ENCODE assay signal across 9 cellular contexts in genomic region chr17:36849871-36850348, GRCh38.
DNase-seq lines count a peak whose midpoint lies in the region; ATAC-seq and TF ChIP-seq lines count a peak whose summit lies in the region.
"Had no signal": no experiment of that assay in that cellular context is flagged by ENCODE, and none has a peak within 500 bp of the region (broad histone marks: within the 10 kb centered on the region; RNA-seq: fewer than 3 reads in every experiment).

No MANE protein-coding gene starts in this region.

- no peaks in the 10 kb centered on the region for H3K36me3 ChIP-seq in DOHH2 (ENCODE audit: control insufficient read depth, low read length)

- H3F3A ChIP-seq in DOHH2 (ENCODE audit: control insufficient read depth, insufficient read depth): no peaks in the 10 kb centered on the region

- H3K9me3 ChIP-seq in DOHH2 (ENCODE audit: control insufficient read depth, insufficient read depth, low read length): no peaks in the 10 kb centered on the region

- H3K4me1 ChIP-seq in DOHH2 (ENCODE audit: control insufficient read depth, low read length): peaks cover 10% of the 10 kb centered on the region

- no peaks in the 10 kb centered on the region for H3K27me3 Mint-ChIP-seq in osteocyte (ENCODE audit: unreplicated experiment)

- H3K36me3 Mint-ChIP-seq in osteocyte (ENCODE audit: unreplicated experiment): no peaks in the 10 kb centered on the region
- H3K36me3 Mint-ChIP-seq: naive thymus-derived CD4-positive, alpha-beta T cell had no signal

- no peaks in the 10 kb centered on the region for H3K79me2 ChIP-seq in DOHH2 (ENCODE audit: control insufficient read depth, low read length)

- peaks cover 20% of the 10 kb centered on the region for H3K4me1 Mint-ChIP-seq in osteocyte (ENCODE audit: unreplicated experiment)

- H3K27ac Mint-ChIP-seq in osteocyte (ENCODE audit: unreplicated experiment): peak overlapping the region; percentile 54
- H3K27ac Mint-ChIP-seq: naive thymus-derived CD4-positive, alpha-beta T cell had no signal

- no peak overlapping the region for H3K27ac ChIP-seq in DOHH2 (ENCODE audit: low read depth, low read length)

- no peak overlapping the region for H3K4me3 Mint-ChIP-seq in osteocyte (ENCODE audit: unreplicated experiment)

- H3K9me2 ChIP-seq in DOHH2 (replicated peaks; ENCODE audit: control insufficient read depth, low read length): no peaks in the 10 kb centered on the region

- H3K9me3 Mint-ChIP-seq in osteocyte (ENCODE audit: unreplicated experiment): no peaks in the 10 kb centered on the region

- H3K27me3 ChIP-seq in DOHH2 (ENCODE audit: control insufficient read depth, low read length): peaks cover 19% of the 10 kb centered on the region

- H3K4me2 ChIP-seq in DOHH2 (ENCODE audit: low read length): peak overlapping the region; percentile 24

- no peak for ATAC-seq in HG03097 (IDR thresholded peaks at IDR 0.05; ENCODE audit: low FRiP score, unreplicated experiment)
- no peak for ATAC-seq in HG03571 (IDR thresholded peaks at IDR 0.05; ENCODE audit: unreplicated experiment)
- no peak for ATAC-seq in HG03442 (IDR thresholded peaks at IDR 0.05; ENCODE audit: unreplicated experiment)
- ATAC-seq in GM21360 (IDR thresholded peaks at IDR 0.05; ENCODE audit: unreplicated experiment): no peak
- ATAC-seq: naive thymus-derived CD4-positive, alpha-beta T cell had no signal

- TF ChIP-seq CTCF in DOHH2 (IDR thresholded peaks at IDR 0.05; ENCODE audit: low read depth, low read length, poor library complexity, severe bottlenecking) (peak; percentile 21), osteocyte (IDR thresholded peaks at IDR 0.05) (peak; percentile 27)

- peaks cover 9% of the 10 kb centered on the region; the same call in 1 of the 2 replicates for H4K20me1 ChIP-seq in DOHH2 (ENCODE audit: control insufficient read depth, insufficient read depth, low read depth, low read length)

- H3K4me3 ChIP-seq in DOHH2 (ENCODE audit: low read length): no peak overlapping the region

- DNase-seq in LHCN-M2 (ENCODE audit: low read depth) (peak; percentile 33), osteocyte (ENCODE audit: extremely low spot score, unreplicated experiment) (no peak)
- peak; percentile 18 for DNase-seq in activated naive CD4-positive, alpha-beta T cell treated with anti-CD3 and anti-CD28 coated beads, Interleukin-2, amount 50 U/mL, for 16 hours
